Comparison of ENCODE assay signal across 1 cellular context in genomic region chr17:32006957-32007462, GRCh38.
TF ChIP-seq lines count a peak whose summit lies in the region.

Gene LRRC37B, plus strand, starts transcription at chr17:32007383. Its CDS starts 14,010 bp downstream, at chr17:32021393.

TF ChIP-seq in HEK293, 187 proteins besides CTCF, POLR2A, EP300 and RAD21 (continued from another document):
- no peak for TF ChIP-seq PRDM2 (tag by site-specific recombination; IDR thresholded peaks at IDR 0.05; ENCODE audit: borderline replicate concordance)
